In the genomic region with DNA sequence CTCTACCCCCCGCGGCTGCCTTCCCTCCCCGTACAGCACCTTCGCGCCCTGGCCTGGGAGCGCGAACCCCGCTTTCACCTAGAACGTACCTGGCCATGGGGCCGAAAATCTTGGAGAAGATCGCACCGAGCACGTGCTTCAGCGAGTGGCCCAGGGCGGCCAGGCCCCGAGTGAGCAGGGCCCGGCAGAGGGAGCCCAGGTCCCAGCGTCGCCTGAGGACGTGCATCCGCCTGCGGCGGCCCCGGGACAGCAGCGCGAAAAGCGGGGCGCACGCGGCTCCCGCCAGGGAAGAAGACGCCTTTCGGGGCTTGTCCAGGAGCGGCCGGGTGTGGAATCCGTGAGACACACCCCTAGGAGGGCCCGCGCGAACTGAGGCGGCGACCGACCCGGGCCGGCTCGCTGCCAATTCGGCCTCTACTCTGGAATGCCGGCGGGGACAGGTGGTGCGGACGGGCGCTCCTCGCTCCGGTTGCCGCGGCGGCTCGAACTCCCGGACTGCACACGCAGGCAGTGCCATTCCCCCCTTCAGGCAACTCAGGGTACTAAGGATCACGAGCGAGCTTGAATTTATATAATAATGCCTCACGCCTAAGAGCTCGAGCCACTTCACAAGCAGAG, we compare ENCODE assay signal across 10 cellular contexts. TPM values are rescaled to one million over a fixed set of nuclear protein-coding genes. Genes with fewer than 3 reads are reported as not detected.
DNase-seq lines count a peak whose midpoint lies in the region; ATAC-seq, FAIRE-seq and TF ChIP-seq lines count a peak whose summit lies in the region.
"Had no signal": no experiment of that assay in that cellular context is flagged by ENCODE, and none has a peak within 500 bp of the region (broad histone marks: within the 10 kb centered on the region; RNA-seq: fewer than 3 reads in every experiment).

A gene (minus strand): TSS at position 544 of the 618 bp plus-strand sequence.

- TF ChIP-seq CTCF in endothelial cell (IDR thresholded peaks at IDR 0.05; ENCODE audit: unreplicated experiment) (no peak), CD14-positive monocyte (IDR thresholded peaks at IDR 0.05) (no peak)

- H2BK12ac ChIP-seq in neuronal stem cell (ENCODE audit: low read length): peak within 1 kb of the TSS; percentile 41

- peak; percentile 66 for DNase-seq in D341Med (ENCODE audit: low spot score)
- peak; percentile 38 to 68 for DNase-seq in NCI-H524 (lab: John Stamatoyannopoulos, UW)
- peak; percentile 35 for DNase-seq in endothelial cell (ENCODE audit: low spot score)
- DNase-seq in neuronal stem cell (ENCODE audit: low spot score): peak; percentile 27
- no peak for DNase-seq in H54 (ENCODE audit: insufficient read length, low spot score)
- DNase-seq in CD14-positive monocyte (ENCODE audit: low spot score): no peak
- no peak for DNase-seq in globus pallidus (ENCODE audit: low spot score)

- peaks cover 0 to 3% (median 0%) of the 10 kb centered on the region in 3 experiments for H3K27me3 ChIP-seq in neuronal stem cell (ENCODE audit: control insufficient read depth in 3 of 3, insufficient read depth in 3 of 3, low read depth in 1 of 3, low read length in 3 of 3)

- H3K4me3 ChIP-seq in neuronal stem cell (ENCODE audit: low read length in 2 of 2): peak within 1 kb of the TSS; percentile 55 to 82

- no peak for ATAC-seq in HG02973 (IDR thresholded peaks at IDR 0.05; ENCODE audit: unreplicated experiment)

- H3K4ac ChIP-seq in neuronal stem cell (ENCODE audit: low read length): peak within 1 kb of the TSS; percentile 84

- peak within 1 kb of the TSS; percentile 69 for H3K4me2 ChIP-seq in neuronal stem cell (ENCODE audit: insufficient read depth, low read length, poor library complexity, severe bottlenecking)

- no peak within 1 kb of the TSS for H3K23ac ChIP-seq in neuronal stem cell (ENCODE audit: low read depth, low read length, poor library complexity)

- peaks cover 5% of the 10 kb centered on the region for H3K79me1 ChIP-seq in neuronal stem cell (ENCODE audit: low read depth, low read length)

- no peaks in the 10 kb centered on the region for H3K9me3 ChIP-seq in neuronal stem cell (replicated peaks in 1 of 2; ENCODE audit: control insufficient read depth in 2 of 2, insufficient read depth in 1 of 2, low read depth in 1 of 2, low read length in 2 of 2)

- H3K4me1 Mint-ChIP-seq in endothelial cell (ENCODE audit: unreplicated experiment): peaks cover 5% of the 10 kb centered on the region
- H3K4me1 Mint-ChIP-seq in CD14-positive monocyte: peaks cover 4% of the 10 kb centered on the region

- peak within 1 kb of the TSS; percentile 75 for H2BK5ac ChIP-seq in neuronal stem cell (ENCODE audit: low read length)

- H4K8ac ChIP-seq in neuronal stem cell (ENCODE audit: low read depth, low read length): peak within 1 kb of the TSS; percentile 17

- peak within 1 kb of the TSS; percentile 67 for H3K27ac ChIP-seq in neuronal stem cell (replicated peaks; ENCODE audit: low read length)

- peak within 1 kb of the TSS; percentile 37 for H2AK5ac ChIP-seq in neuronal stem cell (ENCODE audit: low read depth, low read length)

- intact Hi-C loops in CD14-positive monocyte (cut with micrococcal nuclease): no loop called here

- WGBS in neuronal stem cell (ENCODE audit: extremely low coverage in 2 of 2, insufficient read length in 2 of 2, insufficient replicate concordance in 1 of 2), 2 donors: no CpG with 5 or more reads among the region's 63 CpGs

- H3K27me3 Mint-ChIP-seq in endothelial cell (ENCODE audit: unreplicated experiment) (peaks cover 13% of the 10 kb centered on the region), CD14-positive monocyte (ENCODE audit: low read depth in 3 of 3) (peaks cover 35 to 64% (median 56%) of the 10 kb centered on the region in 3 donors)

- H2BK120ac ChIP-seq in neuronal stem cell (ENCODE audit: low read depth, low read length): peak within 1 kb of the TSS; percentile 81

- peak within 1 kb of the TSS; percentile 37 for H2BK15ac ChIP-seq in neuronal stem cell (ENCODE audit: low read length)

- H3K4me3 Mint-ChIP-seq in endothelial cell (ENCODE audit: unreplicated experiment) (no peak within 1 kb of the TSS), CD14-positive monocyte (peak within 1 kb of the TSS in 1 of 2 donors; percentile 80)

- peak within 1 kb of the TSS; percentile 91 for H2AFZ ChIP-seq in neuronal stem cell (ENCODE audit: low read length)

- no peaks in the 10 kb centered on the region for H3K36me3 ChIP-seq in neuronal stem cell (replicated peaks in 1 of 2; ENCODE audit: control insufficient read depth in 2 of 2, insufficient read depth in 2 of 2, low read length in 2 of 2)

- H3K9me3 Mint-ChIP-seq in endothelial cell (ENCODE audit: unreplicated experiment): no peaks in the 10 kb centered on the region
- H3K9me3 Mint-ChIP-seq in CD14-positive monocyte: peaks cover 0 to 16% (median 9%) of the 10 kb centered on the region in 7 donors

- H3K9ac ChIP-seq in neuronal stem cell (ENCODE audit: low read depth, low read length, poor library complexity): peak within 1 kb of the TSS; percentile 92

- TF ChIP-seq POLR2A in H54 (IDR thresholded peaks at IDR 0.05; ENCODE audit: low read depth, low read length): no peak

- peaks cover 4% of the 10 kb centered on the region for H3K36me3 Mint-ChIP-seq in endothelial cell (ENCODE audit: low read depth, unreplicated experiment)
- no peaks in the 10 kb centered on the region for H3K36me3 Mint-ChIP-seq in CD14-positive monocyte

- H3K14ac ChIP-seq in neuronal stem cell (ENCODE audit: low read length): no peak within 1 kb of the TSS

- H3K27ac Mint-ChIP-seq in endothelial cell (ENCODE audit: unreplicated experiment): no peak within 1 kb of the TSS
- no peak within 1 kb of the TSS for H3K27ac Mint-ChIP-seq in CD14-positive monocyte

- no peak within 1 kb of the TSS for H4K91ac ChIP-seq in neuronal stem cell (ENCODE audit: low read depth, low read length, poor library complexity)

- H3K4me1 ChIP-seq in neuronal stem cell (ENCODE audit: control insufficient read depth in 2 of 2, insufficient read depth in 1 of 2, low read depth in 1 of 2, low read length in 2 of 2): peaks cover 8 to 23% of the 10 kb centered on the region in 2 donors

- peak within 1 kb of the TSS; percentile 95 for H3K18ac ChIP-seq in neuronal stem cell (ENCODE audit: low read length)

- no peak for FAIRE-seq in H54 (lab: Jason Lieb, UNC)
- FAIRE-seq: TTC549 had no signal

RNA-seq across cellular contexts. Expression of the gene that starts here (rescaled TPM):
- 1.1 TPM for total RNA-seq in endothelial cell (ENCODE audit: unreplicated experiment)
- 33.6 TPM for polyA plus RNA-seq in neuronal stem cell (2013, experiment 1 of 2)
- 34.6 TPM for polyA plus RNA-seq in neuronal stem cell (2013, experiment 2 of 2)
- polyA plus RNA-seq in CD14-positive monocyte: not detected
- total RNA-seq: mononuclear cell had no signal

Comparison
In these comparisons a context has a peak if more than half of its experiments do, and no peak if none do; other contexts are left out.
1. DNase-seq: peak in D341Med (single experiment), NCI-H524 (2 of 2), endothelial cell (single experiment) and neuronal stem cell (single experiment); none in H54 (single experiment), CD14-positive monocyte (single experiment) and globus pallidus (single experiment).